1 cellular context compared by ENCODE assay signal in the genomic region with DNA sequence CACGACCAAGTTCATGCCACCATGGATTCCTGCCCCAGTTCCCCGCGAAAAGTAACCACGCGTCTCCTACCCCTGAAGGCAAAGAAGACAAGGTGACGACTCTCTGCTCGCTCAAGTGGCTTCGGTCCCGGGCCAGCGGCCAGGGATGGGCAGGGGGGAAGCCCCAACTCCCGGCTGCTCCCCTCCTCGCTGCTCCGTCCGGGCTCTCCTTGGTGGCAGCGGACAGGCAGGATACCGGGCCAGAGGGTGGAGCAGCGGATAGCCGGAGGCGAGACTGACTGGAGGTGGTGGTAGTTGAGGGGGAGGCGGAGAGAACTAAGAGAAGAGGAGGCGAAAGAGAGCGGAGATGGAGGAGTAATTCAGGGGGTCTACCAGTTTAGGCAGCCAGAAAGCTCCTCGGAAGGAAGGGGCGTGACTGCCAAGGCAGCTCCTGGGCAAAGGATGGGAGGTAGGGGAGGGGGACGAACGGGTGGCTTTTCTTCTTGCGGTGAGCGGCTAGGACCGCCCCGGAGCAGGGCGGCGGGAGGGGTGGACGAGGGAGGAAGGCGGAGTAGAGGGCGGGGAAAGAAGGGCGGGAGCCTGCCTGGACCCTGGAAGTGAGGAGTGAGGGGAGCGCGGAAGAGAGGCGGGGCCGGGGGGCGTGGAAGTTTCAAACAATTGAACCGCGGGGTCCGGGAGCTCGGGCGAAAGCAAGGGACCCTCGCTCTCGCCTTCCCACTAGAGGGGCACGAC.
TF ChIP-seq lines count a peak whose summit lies in the region.

A gene with protein sequence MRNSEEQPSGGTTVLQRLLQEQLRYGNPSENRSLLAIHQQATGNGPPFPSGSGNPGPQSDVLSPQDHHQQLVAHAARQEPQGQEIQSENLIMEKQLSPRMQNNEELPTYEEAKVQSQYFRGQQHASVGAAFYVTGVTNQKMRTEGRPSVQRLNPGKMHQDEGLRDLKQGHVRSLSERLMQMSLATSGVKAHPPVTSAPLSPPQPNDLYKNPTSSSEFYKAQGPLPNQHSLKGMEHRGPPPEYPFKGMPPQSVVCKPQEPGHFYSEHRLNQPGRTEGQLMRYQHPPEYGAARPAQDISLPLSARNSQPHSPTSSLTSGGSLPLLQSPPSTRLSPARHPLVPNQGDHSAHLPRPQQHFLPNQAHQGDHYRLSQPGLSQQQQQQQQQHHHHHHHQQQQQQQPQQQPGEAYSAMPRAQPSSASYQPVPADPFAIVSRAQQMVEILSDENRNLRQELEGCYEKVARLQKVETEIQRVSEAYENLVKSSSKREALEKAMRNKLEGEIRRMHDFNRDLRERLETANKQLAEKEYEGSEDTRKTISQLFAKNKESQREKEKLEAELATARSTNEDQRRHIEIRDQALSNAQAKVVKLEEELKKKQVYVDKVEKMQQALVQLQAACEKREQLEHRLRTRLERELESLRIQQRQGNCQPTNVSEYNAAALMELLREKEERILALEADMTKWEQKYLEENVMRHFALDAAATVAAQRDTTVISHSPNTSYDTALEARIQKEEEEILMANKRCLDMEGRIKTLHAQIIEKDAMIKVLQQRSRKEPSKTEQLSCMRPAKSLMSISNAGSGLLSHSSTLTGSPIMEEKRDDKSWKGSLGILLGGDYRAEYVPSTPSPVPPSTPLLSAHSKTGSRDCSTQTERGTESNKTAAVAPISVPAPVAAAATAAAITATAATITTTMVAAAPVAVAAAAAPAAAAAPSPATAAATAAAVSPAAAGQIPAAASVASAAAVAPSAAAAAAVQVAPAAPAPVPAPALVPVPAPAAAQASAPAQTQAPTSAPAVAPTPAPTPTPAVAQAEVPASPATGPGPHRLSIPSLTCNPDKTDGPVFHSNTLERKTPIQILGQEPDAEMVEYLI (minus strand): TSS at position 450 of the 732 bp plus-strand sequence. CDS start 17,705 bp downstream, outside the sequence.

TF ChIP-seq in SK-N-SH treated with all-trans-retinoic acid at 6 μM for 48 hours, 23 proteins besides CTCF, POLR2A, EP300 and RAD21 (continued from another document):
- TF ChIP-seq, protein P1, sequence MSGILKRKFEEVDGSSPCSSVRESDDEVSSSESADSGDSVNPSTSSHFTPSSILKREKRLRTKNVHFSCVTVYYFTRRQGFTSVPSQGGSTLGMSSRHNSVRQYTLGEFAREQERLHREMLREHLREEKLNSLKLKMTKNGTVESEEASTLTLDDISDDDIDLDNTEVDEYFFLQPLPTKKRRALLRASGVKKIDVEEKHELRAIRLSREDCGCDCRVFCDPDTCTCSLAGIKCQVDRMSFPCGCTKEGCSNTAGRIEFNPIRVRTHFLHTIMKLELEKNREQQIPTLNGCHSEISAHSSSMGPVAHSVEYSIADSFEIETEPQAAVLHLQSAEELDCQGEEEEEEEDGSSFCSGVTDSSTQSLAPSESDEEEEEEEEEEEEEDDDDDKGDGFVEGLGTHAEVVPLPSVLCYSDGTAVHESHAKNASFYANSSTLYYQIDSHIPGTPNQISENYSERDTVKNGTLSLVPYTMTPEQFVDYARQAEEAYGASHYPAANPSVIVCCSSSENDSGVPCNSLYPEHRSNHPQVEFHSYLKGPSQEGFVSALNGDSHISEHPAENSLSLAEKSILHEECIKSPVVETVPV (CRISPR knock-in tag; IDR thresholded peaks at IDR 0.05): no peak
- TF ChIP-seq, protein P2, sequence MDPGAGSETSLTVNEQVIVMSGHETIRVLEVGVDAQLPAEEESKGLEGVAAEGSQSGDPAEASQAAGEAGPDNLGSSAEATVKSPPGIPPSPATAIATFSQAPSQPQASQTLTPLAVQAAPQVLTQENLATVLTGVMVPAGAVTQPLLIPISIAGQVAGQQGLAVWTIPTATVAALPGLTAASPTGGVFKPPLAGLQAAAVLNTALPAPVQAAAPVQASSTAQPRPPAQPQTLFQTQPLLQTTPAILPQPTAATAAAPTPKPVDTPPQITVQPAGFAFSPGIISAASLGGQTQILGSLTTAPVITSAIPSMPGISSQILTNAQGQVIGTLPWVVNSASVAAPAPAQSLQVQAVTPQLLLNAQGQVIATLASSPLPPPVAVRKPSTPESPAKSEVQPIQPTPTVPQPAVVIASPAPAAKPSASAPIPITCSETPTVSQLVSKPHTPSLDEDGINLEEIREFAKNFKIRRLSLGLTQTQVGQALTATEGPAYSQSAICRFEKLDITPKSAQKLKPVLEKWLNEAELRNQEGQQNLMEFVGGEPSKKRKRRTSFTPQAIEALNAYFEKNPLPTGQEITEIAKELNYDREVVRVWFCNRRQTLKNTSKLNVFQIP (CRISPR knock-in tag; IDR thresholded peaks at IDR 0.05; ENCODE audit: borderline replicate concordance, low read depth): no peak
- TF ChIP-seq ZC3H10 (CRISPR knock-in tag; IDR thresholded peaks at IDR 0.05) (no peak), OSR1 (CRISPR knock-in tag; IDR thresholded peaks at IDR 0.05) (no peak), ZNF565 (CRISPR knock-in tag; conservative IDR thresholded peaks at IDR 0.05; ENCODE audit: low read depth) (no peak), ZFP30 (CRISPR knock-in tag; IDR thresholded peaks at IDR 0.05) (no peak), SNAI2 (CRISPR knock-in tag; IDR thresholded peaks at IDR 0.05) (no peak), GLIS3 (CRISPR knock-in tag; IDR thresholded peaks at IDR 0.05) (no peak), ESRRG (CRISPR knock-in tag; IDR thresholded peaks at IDR 0.05) (no peak), TCF4 (CRISPR knock-in tag; IDR thresholded peaks at IDR 0.05; ENCODE audit: borderline replicate concordance) (no peak), TOX (CRISPR knock-in tag; IDR thresholded peaks at IDR 0.05; ENCODE audit: borderline replicate concordance) (no peak)
- TF ChIP-seq, protein P3, sequence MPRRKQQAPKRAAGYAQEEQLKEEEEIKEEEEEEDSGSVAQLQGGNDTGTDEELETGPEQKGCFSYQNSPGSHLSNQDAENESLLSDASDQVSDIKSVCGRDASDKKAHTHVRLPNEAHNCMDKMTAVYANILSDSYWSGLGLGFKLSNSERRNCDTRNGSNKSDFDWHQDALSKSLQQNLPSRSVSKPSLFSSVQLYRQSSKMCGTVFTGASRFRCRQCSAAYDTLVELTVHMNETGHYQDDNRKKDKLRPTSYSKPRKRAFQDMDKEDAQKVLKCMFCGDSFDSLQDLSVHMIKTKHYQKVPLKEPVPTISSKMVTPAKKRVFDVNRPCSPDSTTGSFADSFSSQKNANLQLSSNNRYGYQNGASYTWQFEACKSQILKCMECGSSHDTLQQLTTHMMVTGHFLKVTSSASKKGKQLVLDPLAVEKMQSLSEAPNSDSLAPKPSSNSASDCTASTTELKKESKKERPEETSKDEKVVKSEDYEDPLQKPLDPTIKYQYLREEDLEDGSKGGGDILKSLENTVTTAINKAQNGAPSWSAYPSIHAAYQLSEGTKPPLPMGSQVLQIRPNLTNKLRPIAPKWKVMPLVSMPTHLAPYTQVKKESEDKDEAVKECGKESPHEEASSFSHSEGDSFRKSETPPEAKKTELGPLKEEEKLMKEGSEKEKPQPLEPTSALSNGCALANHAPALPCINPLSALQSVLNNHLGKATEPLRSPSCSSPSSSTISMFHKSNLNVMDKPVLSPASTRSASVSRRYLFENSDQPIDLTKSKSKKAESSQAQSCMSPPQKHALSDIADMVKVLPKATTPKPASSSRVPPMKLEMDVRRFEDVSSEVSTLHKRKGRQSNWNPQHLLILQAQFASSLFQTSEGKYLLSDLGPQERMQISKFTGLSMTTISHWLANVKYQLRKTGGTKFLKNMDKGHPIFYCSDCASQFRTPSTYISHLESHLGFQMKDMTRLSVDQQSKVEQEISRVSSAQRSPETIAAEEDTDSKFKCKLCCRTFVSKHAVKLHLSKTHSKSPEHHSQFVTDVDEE (CRISPR knock-in tag; IDR thresholded peaks at IDR 0.05): no peak
